16 cellular contexts compared by ENCODE assay signal in the genomic region with DNA sequence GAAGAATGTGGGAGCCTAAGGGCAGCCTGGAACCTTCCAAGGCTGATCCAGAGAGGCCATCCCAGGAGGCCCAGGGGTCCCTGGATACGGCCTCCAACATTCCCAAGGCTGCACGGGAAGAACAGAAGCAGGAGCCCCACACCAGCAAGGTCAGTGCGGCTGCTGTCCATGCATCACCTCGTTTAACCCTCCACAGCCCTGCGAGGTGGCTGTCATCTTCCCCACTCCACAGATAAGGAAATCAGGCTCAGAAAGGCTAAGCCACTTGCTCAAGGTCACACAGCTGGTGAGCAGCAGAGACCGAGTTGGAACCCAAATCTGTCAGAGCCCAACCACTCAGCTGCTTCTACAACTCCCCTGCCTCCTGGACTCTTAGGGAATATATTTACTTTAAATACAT. TPM values are rescaled to one million over a fixed set of nuclear protein-coding genes. Genes with fewer than 3 reads are reported as not detected.
"Had no signal": no experiment of that assay in that cellular context is flagged by ENCODE, and none has a peak within 500 bp of the region (broad histone marks: within the 10 kb centered on the region; RNA-seq: fewer than 3 reads in every experiment).

No MANE protein-coding gene starts in this region.

- H3K9me3 ChIP-seq: esophagus squamous epithelium, heart right ventricle had no signal

- H3K27me3 ChIP-seq: heart right ventricle had no signal

- DNase-seq: activated CD4-positive, alpha-beta T cell treated with anti-CD3 and anti-CD28 coated beads, Interleukin-2, amount 10 ng/mL, durations not matched to agents 7 days and 5 days; activated CD8-positive, alpha-beta memory T cell treated with anti-CD3 and anti-CD28 coated beads, Interleukin-2, amount 50 U/mL, for 4 hours; activated CD8-positive, alpha-beta T cell treated with anti-CD3 and anti-CD28 coated beads, Interleukin-2, amount 10 ng/mL, durations not matched to agents 7 days and 5 days; activated effector memory CD4-positive, alpha-beta T cell treated with anti-CD3 and anti-CD28 coated beads, Interleukin-2, amount 50 U/mL, for 16 hours; activated naive CD4-positive, alpha-beta T cell treated with anti-CD3 and anti-CD28 coated beads, Interleukin-2, amount 50 U/mL, for 16 hours; activated T-cell treated with anti-CD3 and anti-CD28 coated beads, Interleukin-2, amount 50 U/mL, for 48 hours; dermis blood vessel endothelial cell; effector memory CD8-positive, alpha-beta T cell; esophagus squamous epithelium; heart right ventricle; immature natural killer cell; left ventricle myocardium superior; T-helper 1 cell; T-helper 9 cell had no signal

- H3K9me3 Mint-ChIP-seq: activated CD4-positive, alpha-beta T cell treated with anti-CD3 and anti-CD28 coated beads, Interleukin-2, amount 10 ng/mL, durations not matched to agents 7 days and 5 days; effector memory CD8-positive, alpha-beta T cell; immature natural killer cell had no signal

- H3K4me3 ChIP-seq: esophagus squamous epithelium, heart right ventricle had no signal

- H3K27ac ChIP-seq: esophagus squamous epithelium, heart right ventricle had no signal

- H3K4me3 Mint-ChIP-seq: activated CD4-positive, alpha-beta T cell treated with anti-CD3 and anti-CD28 coated beads, Interleukin-2, amount 10 ng/mL, durations not matched to agents 7 days and 5 days; activated CD8-positive, alpha-beta T cell treated with anti-CD3 and anti-CD28 coated beads, Interleukin-2, amount 10 ng/mL, durations not matched to agents 7 days and 5 days; effector memory CD8-positive, alpha-beta T cell; immature natural killer cell had no signal

- ATAC-seq: activated CD8-positive, alpha-beta T cell treated with anti-CD3 and anti-CD28 coated beads, Interleukin-2, amount 10 ng/mL, durations not matched to agents 7 days and 5 days; effector memory CD8-positive, alpha-beta T cell; heart right ventricle; left ventricle myocardium superior had no signal

- H3K4me1 ChIP-seq: esophagus squamous epithelium had no signal

- H3K27me3 Mint-ChIP-seq: activated CD4-positive, alpha-beta T cell treated with anti-CD3 and anti-CD28 coated beads, Interleukin-2, amount 10 ng/mL, durations not matched to agents 7 days and 5 days; effector memory CD8-positive, alpha-beta T cell had no signal

- H3K27ac Mint-ChIP-seq: activated CD8-positive, alpha-beta T cell treated with anti-CD3 and anti-CD28 coated beads, Interleukin-2, amount 10 ng/mL, durations not matched to agents 7 days and 5 days; progenitor cell of endocrine pancreas had no signal

RNA-seq across cellular contexts. Expression of a gene that starts 44.7 kb away (rescaled TPM):
- total RNA-seq: activated CD4-positive, alpha-beta T cell treated with anti-CD3 and anti-CD28 coated beads, Interleukin-2, amount 10 ng/mL, durations not matched to agents 7 days and 5 days; activated CD8-positive, alpha-beta T cell treated with anti-CD3 and anti-CD28 coated beads, Interleukin-2, amount 10 ng/mL, durations not matched to agents 7 days and 5 days; dermis blood vessel endothelial cell had no signal
- polyA plus RNA-seq: immature natural killer cell, neural cell had no signal
